Comparison of ENCODE assay signal across 13 cellular contexts in genomic region chr6:100446922-100447899, GRCh38. TPM values are rescaled to one million over a fixed set of nuclear protein-coding genes. Genes with fewer than 3 reads are reported as not detected.
DNase-seq lines count a peak whose midpoint lies in the region; ATAC-seq and TF ChIP-seq lines count a peak whose summit lies in the region.
"Had no signal": no experiment of that assay in that cellular context is flagged by ENCODE, and none has a peak within 500 bp of the region (broad histone marks: within the 10 kb centered on the region; RNA-seq: fewer than 3 reads in every experiment).

No MANE protein-coding gene starts in this region.

- no peak overlapping the region for H3K9ac ChIP-seq in neural progenitor cell

- H3K27ac ChIP-seq in coronary artery (no peak overlapping the region), neural progenitor cell (no peak overlapping the region)
- no peak overlapping the region for H3K27ac ChIP-seq in CD4-positive, alpha-beta T cell (ENCODE audit: low read depth, low read length)

- peaks cover 2% of the 10 kb centered on the region; the same call in 1 of the 2 replicates for H3K27me3 Mint-ChIP-seq in HFFc6 (ENCODE audit: insufficient read depth)
- H3K27me3 Mint-ChIP-seq in neural progenitor cell (ENCODE audit: insufficient read depth, low read depth) = peaks cover 16% of the 10 kb centered on the region
- peaks cover 6% of the 10 kb centered on the region for H3K27me3 Mint-ChIP-seq in CD4-positive, alpha-beta T cell

- H4K20me1 ChIP-seq in neural progenitor cell (ENCODE audit: low read depth) = peaks cover 16% of the 10 kb centered on the region

- H3K27ac Mint-ChIP-seq in HFFc6 = peak overlapping the region; percentile 87
- H3K27ac Mint-ChIP-seq in neural progenitor cell = no peak overlapping the region
- H3K27ac Mint-ChIP-seq in CD4-positive, alpha-beta T cell = no peak overlapping the region

- peaks cover 60% of the 10 kb centered on the region for H3K4me1 Mint-ChIP-seq in HFFc6 (ENCODE audit: low read depth)
- H3K4me1 Mint-ChIP-seq in neural progenitor cell = no peaks in the 10 kb centered on the region
- peaks cover 13% of the 10 kb centered on the region for H3K4me1 Mint-ChIP-seq in CD4-positive, alpha-beta T cell (ENCODE audit: low read depth)

- H3K4me1 ChIP-seq in neural progenitor cell = no peaks in the 10 kb centered on the region

- H3K4me3 Mint-ChIP-seq in HFFc6 (peak overlapping the region; percentile 79), neural progenitor cell (no peak overlapping the region)
- no peak overlapping the region for H3K4me3 Mint-ChIP-seq in CD4-positive, alpha-beta T cell

- H3F3A ChIP-seq in neural progenitor cell (ENCODE audit: low read depth) = no peaks in the 10 kb centered on the region

- intact Hi-C loops in CD4-positive, alpha-beta T cell (cut with DNase I, micrococcal nuclease) = no loop called here

- TF ChIP-seq CTCF in HFFc6 (IDR thresholded peaks at IDR 0.05) = no peak
- no peak for TF ChIP-seq CTCF in coronary artery (IDR thresholded peaks at IDR 0.05)
- TF ChIP-seq CTCF in neural progenitor cell (IDR thresholded peaks at IDR 0.05) = no peak
- TF ChIP-seq CTCF in CD4-positive, alpha-beta T cell (IDR thresholded peaks at IDR 0.05) = no peak

- H3K4me3 ChIP-seq in coronary artery (peak overlapping the region; percentile 47), neural progenitor cell (peak overlapping the region; percentile 19)

- no peaks in the 10 kb centered on the region for H3K9me3 ChIP-seq in neural progenitor cell (ENCODE audit: low read depth)
- peaks cover 3% of the 10 kb centered on the region for H3K9me3 ChIP-seq in CD4-positive, alpha-beta T cell (ENCODE audit: control insufficient read depth, low read length)

- H3K27me3 ChIP-seq in neural progenitor cell = peaks cover 100% of the 10 kb centered on the region
- H3K27me3 ChIP-seq in CD4-positive, alpha-beta T cell (ENCODE audit: control insufficient read depth, insufficient read depth, low read length) = peaks cover 69% of the 10 kb centered on the region

- H3K9me3 Mint-ChIP-seq in HFFc6 (no peaks in the 10 kb centered on the region), neural progenitor cell (peaks cover 6% of the 10 kb centered on the region)
- H3K9me3 Mint-ChIP-seq in CD4-positive, alpha-beta T cell = no peaks in the 10 kb centered on the region

- H3K36me3 ChIP-seq in neural progenitor cell = no peaks in the 10 kb centered on the region

- no peak for ATAC-seq in CD4-positive, alpha-beta T cell (ENCODE audit: poor library complexity)

- peak; percentile 74 for DNase-seq in EH (ENCODE audit: low read depth)
- DNase-seq in HFFc6 = no peak
- no peak for DNase-seq in coronary artery (ENCODE audit: low spot score)
- peak; percentile 62 for DNase-seq in neural progenitor cell (ENCODE audit: low spot score)
- DNase-seq in NCI-H2107 treated with DMSO at 0.1 percent for 48 hours (lab: John Stamatoyannopoulos, UW; ENCODE audit: unreplicated experiment) = no peak
- no peak for DNase-seq in NCI-H748 treated with DMSO at 0.1 percent for 48 hours (lab: John Stamatoyannopoulos, UW)
- no peak for DNase-seq in CD4-positive, alpha-beta T cell
- DNase-seq in NCI-H2196 treated with DMSO at 0.1 percent for 48 hours (lab: John Stamatoyannopoulos, UW; ENCODE audit: unreplicated experiment) = no peak
- DNase-seq: COR-L47, erythroblast, naive B cell, small intestine had no signal

- CTCF ChIA-PET in CD4-positive, alpha-beta T cell (lab: Charles Lee) = no interaction called here

- POLR2A ChIA-PET in CD4-positive, alpha-beta T cell (lab: Charles Lee) = no interaction called here

- peak overlapping the region; percentile 40 for H3K4me2 ChIP-seq in neural progenitor cell

- H3K36me3 Mint-ChIP-seq in HFFc6 (ENCODE audit: low read depth) = peaks cover 23% of the 10 kb centered on the region
- H3K36me3 Mint-ChIP-seq in neural progenitor cell = no peaks in the 10 kb centered on the region
- no peaks in the 10 kb centered on the region for H3K36me3 Mint-ChIP-seq in CD4-positive, alpha-beta T cell (ENCODE audit: low read depth)

- H3K79me2 ChIP-seq in neural progenitor cell (ENCODE audit: low read depth) = no peaks in the 10 kb centered on the region

- H2AFZ ChIP-seq in neural progenitor cell (replicated peaks) = no peak overlapping the region

RNA-seq across cellular contexts. Expression of gene SIM1, which starts 17.5 kb away (rescaled TPM):
- total RNA-seq in HFFc6 (2021; fragmentation: NEBNext Ultra II Directional; extraction: Animal tissue kit (Norgen Biotek cat#: 25700)) = 10 to 100 TPM; 15.4 to 22.0 (median 18.2) TPM
- not detected in 2 replicates for total RNA-seq in neural progenitor cell (ENCODE audit: low replicate concordance)
- not detected for total RNA-seq in CD4-positive, alpha-beta T cell
- total RNA-seq: bronchial epithelial cell had no signal

Comparison
In these comparisons a context has a peak if more than half of its experiments do, and no peak if none do; other contexts are left out.
1. DNase-seq: peak in EH (single experiment) and neural progenitor cell (single experiment); none in HFFc6 (single experiment), coronary artery (single experiment), NCI-H2107 treated with DMSO at 0.1 percent for 48 hours (single experiment), NCI-H748 treated with DMSO at 0.1 percent for 48 hours (single experiment), CD4-positive, alpha-beta T cell (0 of 10) and NCI-H2196 treated with DMSO at 0.1 percent for 48 hours (single experiment).
2. RNA of gene SIM1, which starts 17.5 kb away (total RNA-seq): 15.4 to 22.0 TPM in HFFc6; not detected in CD4-positive, alpha-beta T cell and not detected in neural progenitor cell; every median in the first group is over 10 times any median in the second.